ENCODE assay signal across 8 cellular contexts in the genomic region with DNA sequence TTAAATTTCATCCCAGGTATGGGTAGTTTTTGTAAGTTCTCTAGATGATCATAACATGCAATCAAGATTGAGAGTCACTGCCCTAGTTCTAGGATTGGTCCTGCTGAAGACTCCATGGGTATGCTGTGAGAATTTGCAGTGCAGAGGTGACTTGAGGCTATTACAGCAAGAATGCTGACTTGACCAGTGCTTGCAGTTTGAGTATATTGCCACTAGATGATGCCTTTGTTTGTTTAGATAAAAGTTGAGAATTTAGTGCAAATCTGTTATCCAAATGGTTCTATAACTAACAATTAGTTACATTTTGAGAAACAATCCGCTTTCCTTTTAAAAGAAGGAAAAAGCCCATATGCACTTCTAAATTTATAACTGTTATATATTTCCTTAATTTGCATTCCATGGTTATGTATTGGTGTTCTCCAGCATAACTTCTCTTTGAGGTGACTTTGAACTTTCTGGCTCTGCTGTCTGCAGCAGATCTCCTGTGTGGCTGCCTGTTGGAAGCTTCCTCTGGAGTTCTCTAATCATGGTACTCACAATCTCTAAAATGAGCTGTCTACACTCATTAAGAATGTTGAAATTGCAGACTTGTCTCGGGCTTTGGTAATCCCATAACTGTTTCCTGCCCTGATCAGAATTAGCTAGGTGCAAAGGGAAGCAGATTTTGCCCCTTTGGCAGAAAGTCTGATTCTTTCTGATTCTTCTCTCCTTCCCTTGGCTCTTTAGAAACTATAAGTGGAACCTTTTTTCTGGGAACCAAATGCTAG. TPM values are rescaled to one million over a fixed set of nuclear protein-coding genes. Genes with fewer than 3 reads are reported as not detected.
DNase-seq lines count a peak whose midpoint lies in the region; ATAC-seq, FAIRE-seq and TF ChIP-seq lines count a peak whose summit lies in the region.

No MANE protein-coding gene starts in this region.

- H3K9ac ChIP-seq in IMR-90 (ENCODE audit: low read depth, low read length) (no peak overlapping the region), K562 (ENCODE audit: insufficient read depth in 1 of 2, low read depth in 2 of 2, low read length in 2 of 2) (no peak overlapping the region)

- TF ChIP-seq RAD21 in IMR-90 (IDR thresholded peaks at IDR 0.05; ENCODE audit: low read length): peak; percentile 49
- TF ChIP-seq RAD21 in K562 (CRISPR knock-in tag; conservative IDR thresholded peaks at IDR 0.05 in 1 of 2, IDR thresholded peaks at IDR 0.05 in 1 of 2): no peak; a peak in 1 of 4 replicates

- CTCF ChIA-PET in IMR-90 (lab: Yijun Ruan, JAX): interaction anchor here (0.6 to 1.7 kb wide), 7 partner anchors 8 to 131 kb away, joined by 3 to 6 read pairs (median 3); no protein-coding TSS in a partner anchor
- CTCF ChIA-PET in K562 (lab: Yijun Ruan, JAX; ENCODE audit: low intra/inter-chr PET ratio): interaction anchor here (0.7 to 1.2 kb wide), 2 partner anchors 75 to 132 kb away, joined by 3 to 4 read pairs; no protein-coding TSS in a partner anchor

- no peak overlapping the region for H2AFZ ChIP-seq in IMR-90 (replicated peaks; ENCODE audit: low read length, poor library complexity)
- H2AFZ ChIP-seq in K562 (ENCODE audit: low read depth, low read length): no peak overlapping the region

- TF ChIP-seq EP300 in K562 (IDR thresholded peaks at IDR 0.05; ENCODE audit: low read length): no peak

- TF ChIP-seq POLR2A in IMR-90 (IDR thresholded peaks at IDR 0.05; ENCODE audit: low read depth, low read length): no peak
- TF ChIP-seq POLR2A in K562 (conservative IDR thresholded peaks at IDR 0.05): no peak
- TF ChIP-seq POLR2A in GM18505 (IDR thresholded peaks at IDR 0.05; ENCODE audit: borderline replicate concordance, extremely low read depth, insufficient read depth, insufficient read length): no peak

- 0 out of 2 replicates have a peak overlapping the region, but pooled peaks have one; percentile 9 for H3K4ac ChIP-seq in IMR-90 (ENCODE audit: low read depth, low read length)

- no peak overlapping the region for H4K91ac ChIP-seq in IMR-90 (ENCODE audit: insufficient read depth, low read depth, low read length)

- peaks cover 25 to 44% of the 10 kb centered on the region in 2 experiments for H3K79me1 ChIP-seq in IMR-90 (ENCODE audit: low read depth in 1 of 2, low read length in 2 of 2)

- no peak overlapping the region for H3K4me3 ChIP-seq in IMR-90 (ENCODE audit: insufficient read depth, low read depth, low read length)
- H3K4me3 ChIP-seq in K562: no peak overlapping the region

- H4K5ac ChIP-seq in IMR-90 (ENCODE audit: low read depth, low read length): no peak overlapping the region

- no peak overlapping the region for H3K18ac ChIP-seq in IMR-90 (ENCODE audit: low read depth, low read length)

- in situ Hi-C loops in IMR-90 (cut with MboI; ENCODE audit: low sequenced_read_pairs) (no loop called here), K562 (cut with MboI) (no loop called here)

- H3K27me3 ChIP-seq in IMR-90 (ENCODE audit: control insufficient read depth, insufficient read depth, low read length): no peaks in the 10 kb centered on the region
- no peaks in the 10 kb centered on the region for H3K27me3 ChIP-seq in K562 (ENCODE audit: control insufficient read depth in 2 of 2, insufficient read depth in 2 of 2, low read length in 2 of 2)

- H3K4me1 ChIP-seq in IMR-90 (ENCODE audit: control insufficient read depth, insufficient read depth, low read length) (peaks cover 6% of the 10 kb centered on the region), K562 (replicated peaks in 1 of 2; ENCODE audit: control insufficient read depth in 2 of 2, insufficient read depth in 2 of 2, low read length in 2 of 2) (no peaks in the 10 kb centered on the region)

- H3K23ac ChIP-seq in IMR-90 (ENCODE audit: low read depth, low read length): 0 out of 2 replicates have a peak overlapping the region, but pooled peaks have one; percentile 5

- no peak overlapping the region for H2BK120ac ChIP-seq in IMR-90 (ENCODE audit: low read depth, low read length)

- no peak overlapping the region for H3K4me3 Mint-ChIP-seq in memory B cell

- no peak overlapping the region for H3K4me2 ChIP-seq in IMR-90 (ENCODE audit: low read depth, low read length)
- no peak overlapping the region for H3K4me2 ChIP-seq in K562 (ENCODE audit: insufficient read depth, low read length)

- no peaks in the 10 kb centered on the region for H3K9me3 Mint-ChIP-seq in memory B cell

- H2BK15ac ChIP-seq in IMR-90 (ENCODE audit: low read depth, low read length): no peak overlapping the region

- intact Hi-C loops in IMR-90 (cut with micrococcal nuclease) (loop anchor here (1.0 kb wide), 1 partner anchor 132 kb away; no protein-coding TSS in a partner anchor), K562 (cut with micrococcal nuclease) (no loop called here)

- H3K9me1 ChIP-seq in IMR-90 (ENCODE audit: insufficient read depth, low read length): no peaks in the 10 kb centered on the region
- no peaks in the 10 kb centered on the region for H3K9me1 ChIP-seq in K562 (ENCODE audit: control insufficient read depth, insufficient read depth, low read length)

- no peak overlapping the region for H3K27ac Mint-ChIP-seq in memory B cell

- no peaks in the 10 kb centered on the region for H3K79me2 ChIP-seq in K562 (ENCODE audit: control insufficient read depth, insufficient read depth, low read length)

- H3K27me3 Mint-ChIP-seq in memory B cell: no peaks in the 10 kb centered on the region

- H3K36me3 Mint-ChIP-seq in memory B cell: no peaks in the 10 kb centered on the region

- H3K27ac ChIP-seq in IMR-90 (ENCODE audit: insufficient read depth, low read length): peak overlapping the region; percentile 9; the same call in 1 of the 2 replicates
- H3K27ac ChIP-seq in K562 (ENCODE audit: extremely low read depth, low read depth, low read length): no peak overlapping the region

- peak; percentile 79 for TF ChIP-seq CTCF in IMR-90 (conservative IDR thresholded peaks at IDR 0.05; ENCODE audit: low read depth, low read length)
- TF ChIP-seq CTCF in K562 (IDR thresholded peaks at IDR 0.05 in 2 of 3, conservative IDR thresholded peaks at IDR 0.05 in 1 of 3; ENCODE audit: insufficient read depth in 2 of 3, low read depth in 1 of 3, low read length in 3 of 3): peak; percentile 29 to 53 (median 53); a peak in 4 of 6 replicates

- ATAC-seq in IMR-90 (ENCODE audit: low read depth) (peak; percentile 92), K562 (peak; percentile 76), memory B cell (ENCODE audit: low read depth) (peak; percentile 66), GM18505 (IDR thresholded peaks at IDR 0.05; ENCODE audit: unreplicated experiment) (no peak), GM19035 (IDR thresholded peaks at IDR 0.05; ENCODE audit: unreplicated experiment) (no peak), HG02588 (IDR thresholded peaks at IDR 0.05; ENCODE audit: unreplicated experiment) (no peak)

- no peaks in the 10 kb centered on the region for H3K9me3 ChIP-seq in IMR-90 (ENCODE audit: control insufficient read depth, insufficient read depth, low read length)
- H3K9me3 ChIP-seq in K562 (replicated peaks; ENCODE audit: control insufficient read depth, insufficient read depth, low read depth, low read length): no peaks in the 10 kb centered on the region

- dilution Hi-C loops in IMR-90 (cut with HindIII; ENCODE audit: low sequenced_read_pairs, unreplicated experiment): no loop called here

- FAIRE-seq in G401.6 (lab: Jason Lieb, UNC) (peak; percentile 82), K562 (lab: Jason Lieb, UNC) (peak; percentile 6)

- WGBS in IMR-90 (ENCODE audit: extremely low coverage in 2 of 2, insufficient read length in 1 of 2), 2 experiments: no CpG with 5 or more reads among the region's 2 CpGs
- 92% methylated on average over 2 of the region's 2 CpGs for WGBS in K562 (ENCODE audit: insufficient coverage, low coverage, missing lambda C conversion rate)

- no peak overlapping the region for H3K14ac ChIP-seq in IMR-90 (replicated peaks; ENCODE audit: low read depth, low read length)

- BruUV-seq in IMR-90 (replicated peaks; lab: Mats Ljungman, UMichigan): no TSS peak
- no TSS peak for BruUV-seq in K562 (replicated peaks; lab: Mats Ljungman, UMichigan)

- H4K20me1 ChIP-seq in IMR-90 (ENCODE audit: insufficient read depth, low read length): no peaks in the 10 kb centered on the region; the same call in 1 of the 2 replicates
- no peaks in the 10 kb centered on the region for H4K20me1 ChIP-seq in K562 (replicated peaks; ENCODE audit: control insufficient read depth, insufficient read depth, low read length)

- no peak overlapping the region for H2BK5ac ChIP-seq in IMR-90 (ENCODE audit: low read depth, low read length, poor library complexity, severe bottlenecking)

- H3K36me3 ChIP-seq in IMR-90 (ENCODE audit: control insufficient read depth, insufficient read depth, low read length): peaks cover 4% of the 10 kb centered on the region; the same call in 1 of the 2 replicates
- H3K36me3 ChIP-seq in K562 (ENCODE audit: control insufficient read depth, insufficient read depth, low read length): peaks cover 64% of the 10 kb centered on the region

- no peak overlapping the region for H3K56ac ChIP-seq in IMR-90 (ENCODE audit: extremely low read depth, insufficient read depth, low read length)

- H2BK20ac ChIP-seq in IMR-90 (ENCODE audit: low read depth, low read length): no peak overlapping the region

- no peaks in the 10 kb centered on the region for H3K4me1 Mint-ChIP-seq in memory B cell

- DNase-seq in IMR-90 (peak; percentile 70), K562 (ENCODE audit: extremely low read depth in 1 of 4, low spot score in 3 of 4) (peak in 3 of 4 experiments; percentile 11 to 32 (median 23)), memory B cell (ENCODE audit: low spot score in 2 of 2) (no peak), C1 segment of cervical spinal cord (lab: John Stamatoyannopoulos, UW) (no peak)

- H2AK5ac ChIP-seq in IMR-90 (ENCODE audit: low read depth, low read length): no peak overlapping the region

- no peak overlapping the region for H2AK9ac ChIP-seq in IMR-90 (replicated peaks; ENCODE audit: low read depth, low read length, poor library complexity)

- POLR2A ChIA-PET in IMR-90 (lab: Charles Lee; ENCODE audit: unreplicated experiment) (no interaction called here), K562 (lab: Yijun Ruan, JAX) (interaction anchor here (1.3 kb wide), 1 partner anchor 21 kb away, joined by 4 read pairs; no protein-coding TSS in a partner anchor)

- H4K8ac ChIP-seq in IMR-90 (ENCODE audit: low read depth in 2 of 2, low read length in 2 of 2): peak overlapping the region in 1 of 2 experiments; percentile 33; a peak in 1 of 4 replicates

RNA-seq across cellular contexts. Expression of a gene that starts 24.9 kb away (rescaled TPM):
- 27.4 and 39.4 TPM in 2 replicates for total RNA-seq in IMR-90 (2012; rRNA removed)
- polyA plus RNA-seq in IMR-90 (2012; rRNA removed): 17.8 and 20.8 TPM in 2 replicates
- 2.2 and 4.1 TPM in 2 replicates for polyA plus RNA-seq in IMR-90 (2012; cell fraction: cytosol; rRNA removed)
- polyA plus RNA-seq in IMR-90 (2012; cell fraction: nucleus; rRNA removed; ENCODE audit: low replicate concordance): 1.8 and 10.1 TPM in 2 replicates
- 39.1 and 73.4 TPM in 2 replicates for total RNA-seq in K562 (2011; cell fraction: chromatin; rRNA removed; ENCODE audit: low replicate concordance)
- 15.3 and 20.0 TPM in 2 replicates for total RNA-seq in K562 (2011; cell fraction: nucleolus; rRNA removed)
- 32.4 and 34.7 TPM in 2 replicates for total RNA-seq in K562 (2011; cell fraction: nucleoplasm; rRNA removed)
- total RNA-seq in K562 (2014; rRNA removed): 31.7 and 33.3 TPM in 2 replicates
- 43.8 and 51.0 TPM in 2 replicates for total RNA-seq in K562 (2014; rRNA removed; fragmentation: Illumina TruSeq; extraction: Trizol)
- total RNA-seq in K562 (2015; rRNA removed; fragmentation: Illumina TruSeq; extraction: Trizol): 46.3 and 52.2 TPM in 2 replicates
- total RNA-seq in K562 (2021): 35.4 and 36.8 TPM in 2 replicates
- 38.5 and 47.3 TPM in 2 replicates for polyA plus RNA-seq in K562 (2011; rRNA removed)
- 9.7 and 16.4 TPM in 2 replicates for polyA plus RNA-seq in K562 (2011; cell fraction: cytosol; rRNA removed)
- 13.4 and 17.4 TPM in 2 replicates for polyA plus RNA-seq in K562 (2011; cell fraction: nucleus; rRNA removed)
- polyA plus RNA-seq in K562 (2012): 27.7 and 30.3 TPM in 2 replicates
- 45.8 and 49.2 TPM in 2 replicates for polyA plus RNA-seq in K562 (2014; fragmentation: Illumina TruSeq; extraction: Trizol)
- polyA plus RNA-seq in K562 (2014; fragmentation: Nextera tagmentation; extraction: Ambion mirVana): 10 to 100 TPM; 43.2 to 57.3 TPM
- 38.1 and 41.5 TPM in 2 replicates for polyA plus RNA-seq in K562 (2014; rRNA removed)
- polyA minus RNA-seq in K562 (2011; rRNA and poly(A)+ RNA removed): 40.0 and 40.8 TPM in 2 replicates
- polyA minus RNA-seq in K562 (2011; cell fraction: cytosol; rRNA and poly(A)+ RNA removed): 14.7 and 22.0 TPM in 2 replicates
- polyA minus RNA-seq in K562 (2011; cell fraction: nucleus; rRNA and poly(A)+ RNA removed): 8.8 and 18.9 TPM in 2 replicates

Comparison
In these comparisons a context has a peak if more than half of its experiments do, and no peak if none do; other contexts are left out.
1. ATAC-seq: peak in IMR-90 (single experiment), K562 (single experiment) and memory B cell (single experiment); none in GM18505 (single experiment), GM19035 (single experiment) and HG02588 (single experiment).
2. DNase-seq: peak in IMR-90 (single experiment) and K562 (3 of 4); none in memory B cell (0 of 2) and C1 segment of cervical spinal cord (0 of 14).